ENCODE assay signal across 1 cellular context in genomic region chr4:188444500-188444899, GRCh38.
TF ChIP-seq lines count a peak whose summit lies in the region.

No MANE protein-coding gene starts in this region.

TF ChIP-seq in H1, 55 proteins besides CTCF, POLR2A, EP300 and RAD21:
- TF ChIP-seq SP2 (IDR thresholded peaks at IDR 0.05; ENCODE audit: low read length) (no peak), JUND (IDR thresholded peaks at IDR 0.05; ENCODE audit: low read length) (no peak), KDM4A (IDR thresholded peaks at IDR 0.05; ENCODE audit: low read depth, low read length, severe bottlenecking) (no peak), NANOG (IDR thresholded peaks at IDR 0.05; ENCODE audit: insufficient read depth, low read depth, low read length, poor library complexity, severe bottlenecking) (no peak), TCF12 (IDR thresholded peaks at IDR 0.05; ENCODE audit: low read depth, low read length) (no peak), KDM1A (IDR thresholded peaks at IDR 0.05; ENCODE audit: borderline replicate concordance, low read length) (no peak), ZNF274 (IDR thresholded peaks at IDR 0.05; ENCODE audit: borderline replicate concordance, extremely low read depth, low read length) (no peak)
TF ChIP-seq in H1: peak in this region for 0.
